ENCODE assay signal across 8 cellular contexts in the genomic region with DNA sequence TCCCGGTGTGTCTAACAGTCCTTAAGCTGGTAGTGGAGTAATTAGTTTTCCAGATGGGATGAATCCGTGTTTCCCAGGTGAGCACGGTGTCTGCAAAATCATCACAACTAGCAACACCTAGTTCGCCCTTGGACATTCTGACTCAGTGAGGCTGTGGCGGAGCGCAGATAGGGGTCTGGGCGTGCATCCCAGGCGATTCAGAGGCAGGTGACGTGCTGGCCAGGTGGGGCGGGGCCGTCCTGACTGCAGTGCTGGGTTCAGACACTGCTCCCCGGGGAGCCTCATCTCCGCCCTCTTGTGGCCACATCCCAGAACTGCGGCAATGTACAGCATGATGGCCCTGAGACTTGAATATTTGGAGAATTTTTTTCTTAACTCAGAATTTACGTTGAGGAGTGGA.
A peak's percentile ranks its signal among the peaks of the same experiment; 100 is the strongest.
DNase-seq lines count a peak whose midpoint lies in the region; ATAC-seq, FAIRE-seq and TF ChIP-seq lines count a peak whose summit lies in the region.

No MANE protein-coding gene starts in this region.

- H4K20me1 ChIP-seq in HCT116 (ENCODE audit: insufficient read depth) = no peaks in the 10 kb centered on the region

- no peaks in the 10 kb centered on the region for H3K9me3 ChIP-seq in HCT116 (ENCODE audit: control insufficient read depth in 1 of 2, insufficient read depth in 1 of 2, low read depth in 1 of 2, low read length in 2 of 2)
- no peaks in the 10 kb centered on the region for H3K9me3 ChIP-seq in MG63
- no peaks in the 10 kb centered on the region for H3K9me3 ChIP-seq in gastroesophageal sphincter
- no peaks in the 10 kb centered on the region for H3K9me3 ChIP-seq in pancreas

- H3K4me3 Mint-ChIP-seq in type B pancreatic cell = peak overlapping the region; percentile 54

- peak overlapping the region; percentile 53 for H3K4me2 ChIP-seq in HCT116 (ENCODE audit: low read length)

- H3K79me2 ChIP-seq in HCT116 (ENCODE audit: insufficient read depth, low read length) = no peaks in the 10 kb centered on the region

- POLR2A ChIA-PET in HCT116 (lab: Charles Lee) = no interaction called here

- no peak for FAIRE-seq in pancreas (lab: Jason Lieb, UNC)

- no peaks in the 10 kb centered on the region for H3K36me3 ChIP-seq in HCT116 (ENCODE audit: control insufficient read depth in 1 of 2, insufficient read depth in 2 of 2, low read length in 2 of 2)
- H3K36me3 ChIP-seq in MG63 = no peaks in the 10 kb centered on the region
- peaks cover 0 to 6% of the 10 kb centered on the region in 2 donors for H3K36me3 ChIP-seq in gastroesophageal sphincter
- H3K36me3 ChIP-seq in pancreas = no peaks in the 10 kb centered on the region

- H3K27me3 ChIP-seq in HCT116 (ENCODE audit: insufficient read depth, low read length) (no peaks in the 10 kb centered on the region), MG63 (no peaks in the 10 kb centered on the region), gastroesophageal sphincter (no peaks in the 10 kb centered on the region), pancreas (no peaks in the 10 kb centered on the region)

- BruUV-seq in HCT116 (replicated peaks; lab: Mats Ljungman, UMichigan) = no TSS peak

- TF ChIP-seq POLR2A in HCT116 (IDR thresholded peaks at IDR 0.05; ENCODE audit: borderline replicate concordance, extremely low read depth, insufficient read depth, insufficient read length) (no peak), gastroesophageal sphincter (IDR thresholded peaks at IDR 0.05) (no peak)

- WGBS in gastroesophageal sphincter (ENCODE audit: low coverage in 1 of 2), 2 donors = 12 to 30% methylated on average over 10 of the region's 15 CpGs
- whole genome bisulfite sequencing in pancreas, 2 donors = 4 to 5% methylated on average over 15 of the region's 15 CpGs

- H3K9ac ChIP-seq in HCT116 (ENCODE audit: low read length) = no peak overlapping the region

- H3K9me2 ChIP-seq in HCT116 (ENCODE audit: insufficient read depth) = no peaks in the 10 kb centered on the region

- H3K27me3 Mint-ChIP-seq in type B pancreatic cell = no peaks in the 10 kb centered on the region

- CTCF ChIA-PET in HCT116 (lab: Charles Lee) = interaction anchor here (0.9 to 2.4 kb wide), 5 partner anchors 18 to 229 kb away, joined by 3 to 16 read pairs (median 4); no protein-coding TSS in a partner anchor

- TF ChIP-seq EP300 in gastroesophageal sphincter (IDR thresholded peaks at IDR 0.05) = no peak

- H3K4me1 Mint-ChIP-seq in type B pancreatic cell (ENCODE audit: unreplicated experiment) = peaks cover 22% of the 10 kb centered on the region

- peak; percentile 99 for ATAC-seq in HCT116
- peak; percentile 78 for ATAC-seq in gastroesophageal sphincter
- ATAC-seq in pancreas = peak; percentile 93 to 98 (median 96)

- H3K9me3 Mint-ChIP-seq in type B pancreatic cell = no peaks in the 10 kb centered on the region

- peaks cover 2 to 5% of the 10 kb centered on the region in 2 experiments; a peak in 3 of 4 replicates for H3K4me1 ChIP-seq in HCT116 (ENCODE audit: control insufficient read depth in 1 of 2, insufficient read depth in 2 of 2, low read length in 2 of 2)
- H3K4me1 ChIP-seq in gastroesophageal sphincter = peaks cover 0 to 8% (median 0%) of the 10 kb centered on the region in 3 donors
- peaks cover 0 to 2% (median 0%) of the 10 kb centered on the region in 3 donors for H3K4me1 ChIP-seq in pancreas

- H3K27ac ChIP-seq in HCT116 (ENCODE audit: low read depth, low read length) (no peak overlapping the region), gastroesophageal sphincter (no peak overlapping the region), pancreas (no peak overlapping the region)

- peak overlapping the region; percentile 61 for H3K27ac Mint-ChIP-seq in type B pancreatic cell

- DNase-seq in GM03348 (ENCODE audit: low spot score) (peak; percentile 93), HCT116 (ENCODE audit: low read depth, low spot score) (peak; percentile 67), MG63 (peak; percentile 72), SHP77 treated with DMSO at 0.1 percent for 48 hours (lab: John Stamatoyannopoulos, UW) (peak; percentile 47), activated gamma-delta T cell (lab: John Stamatoyannopoulos, UW) (peak; percentile 34), pancreas (peak; percentile 79 to 97 (median 90)), type B pancreatic cell (ENCODE audit: extremely low spot score, unreplicated experiment) (peak; percentile 87)

- RAD21 ChIA-PET in HCT116 (lab: Charles Lee; ENCODE audit: low non-redundant PET in 1 of 2, low total read pairs in 2 of 2, uncharacterized antibody in 2 of 2, unreplicated experiment in 2 of 2) = no interaction called here

- H2AFZ ChIP-seq in HCT116 (ENCODE audit: low read depth, low read length, poor library complexity, severe bottlenecking) = no peak overlapping the region

- H3K36me3 Mint-ChIP-seq in type B pancreatic cell = peaks cover 4% of the 10 kb centered on the region

- TF ChIP-seq CTCF in HCT116 (IDR thresholded peaks at IDR 0.05 in 2 of 3, conservative IDR thresholded peaks at IDR 0.05 in 1 of 3; ENCODE audit: borderline replicate concordance in 1 of 3, insufficient read depth in 1 of 3, low read depth in 2 of 3, low read length in 2 of 3) (peak; percentile 83 to 93 (median 87)), gastroesophageal sphincter (IDR thresholded peaks at IDR 0.05) (peak in 3 of 4 experiments; percentile 79 to 92 (median 82)), pancreas (IDR thresholded peaks at IDR 0.05) (peak; percentile 90 to 94 (median 92)), type B pancreatic cell (conservative IDR thresholded peaks at IDR 0.05) (peak; percentile 94)

- peak; percentile 77 for TF ChIP-seq RAD21 in HCT116 (IDR thresholded peaks at IDR 0.05; ENCODE audit: low read depth)

- H3K4me3 ChIP-seq in HCT116 (replicated peaks in 1 of 2; ENCODE audit: low read depth in 1 of 2, low read length in 2 of 2) (no peak overlapping the region), MG63 (no peak overlapping the region), gastroesophageal sphincter (no peak overlapping the region), pancreas (peak overlapping the region in 1 of 4 donors; percentile 14)

- intact Hi-C loops in HCT116 (cut with micrococcal nuclease) = loop anchor here (1.0 kb wide), 2 partner anchors 108 to 181 kb away; no protein-coding TSS in a partner anchor
- intact Hi-C loops in pancreas (cut with DNase I) = loop anchor here in 2 of 3 donors (10.0 kb wide), 2 partner anchors 108 to 178 kb away; no protein-coding TSS in a partner anchor

TF ChIP-seq in HCT116, 20 proteins besides CTCF, POLR2A, EP300 and RAD21:
- TF ChIP-seq CEBPB (IDR thresholded peaks at IDR 0.05; ENCODE audit: low read depth) = no peak
- no peak for TF ChIP-seq FOSL1 (IDR thresholded peaks at IDR 0.05; ENCODE audit: low read depth)
- no peak for TF ChIP-seq ATF3 (IDR thresholded peaks at IDR 0.05)
- no peak for TF ChIP-seq SRF (IDR thresholded peaks at IDR 0.05; ENCODE audit: low read depth)
- TF ChIP-seq CBX3 (IDR thresholded peaks at IDR 0.05; ENCODE audit: low read depth) = no peak
- no peak for TF ChIP-seq SP1 (IDR thresholded peaks at IDR 0.05; ENCODE audit: low read depth)

Comparison
In these comparisons a context has a peak if more than half of its experiments do, and no peak if none do; other contexts are left out.
1. DNase-seq: peak in every context shown above with its lines; median percentile 93 in GM03348; 90 in pancreas; 87 in type B pancreatic cell; 72 in MG63; 67 in HCT116; 47 in SHP77 treated with DMSO at 0.1 percent for 48 hours; 34 in activated gamma-delta T cell.